8 cellular contexts compared by ENCODE assay signal in the genomic region with DNA sequence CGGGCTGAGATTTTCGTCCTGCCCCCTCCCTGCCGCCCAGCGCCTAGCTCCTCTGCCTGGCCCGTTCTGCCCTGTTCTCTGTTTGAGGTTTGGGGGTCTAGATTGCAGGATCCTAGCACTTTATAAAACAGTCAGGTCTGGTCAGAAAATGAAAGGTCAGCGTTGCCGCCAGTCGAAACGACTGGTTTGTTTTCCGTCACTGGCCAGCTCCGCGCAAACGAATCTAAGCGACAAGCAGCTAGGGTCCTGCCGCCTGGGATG. TPM values are rescaled to one million over a fixed set of nuclear protein-coding genes. Genes with fewer than 3 reads are reported as not detected.
DNase-seq lines count a peak whose midpoint lies in the region; ATAC-seq, FAIRE-seq and TF ChIP-seq lines count a peak whose summit lies in the region.

No MANE protein-coding gene starts in this region.

- H3K27me3 Mint-ChIP-seq in activated T-cell treated with anti-CD3 and anti-CD28 coated beads, Interleukin-2, amount 50 U/mL, for 72 hours (ENCODE audit: low read depth): no peaks in the 10 kb centered on the region

- intact Hi-C loops in GM12878 (cut with micrococcal nuclease; ENCODE audit: unreplicated experiment) (loop anchor here (5.0 kb wide), 1 partner anchor 170 kb away; no protein-coding TSS in a partner anchor), thyroid gland (cut with DNase I) (no loop called here)

- CTCF ChIA-PET in GM12878 (lab: Yijun Ruan, JAX): interaction anchor here (0.8 to 10.1 kb wide), 15 partner anchors 8 to 174 kb away, joined by 3 to 60 read pairs (median 5); no protein-coding TSS in a partner anchor

- no peak overlapping the region for H4K91ac ChIP-seq in mesenchymal stem cell (ENCODE audit: low read length)

- SMC1A ChIA-PET in GM12878 (lab: Charles Lee; ENCODE audit: uncharacterized antibody, unreplicated experiment): interaction anchor here (0.7 to 8.6 kb wide), 17 partner anchors 8 to 182 kb away, joined by 3 to 100 read pairs (median 5); no protein-coding TSS in a partner anchor

- no peak for DNase-seq in activated T-cell treated with anti-CD3 and anti-CD28 coated beads, Interleukin-2, amount 50 U/mL, for 72 hours
- no peak for DNase-seq in activated T-cell treated with anti-CD3 and anti-CD28 coated beads, Interleukin-2, amount 50 U/mL, for 1 hour
- DNase-seq in GM12878 (ENCODE audit: low read depth, low spot score): no peak
- peak; percentile 50 for DNase-seq in mesenchymal stem cell
- peak in 1 of 2 donors; percentile 13 for DNase-seq in thyroid gland
- DNase-seq in cerebellar cortex (ENCODE audit: low spot score): no peak

- no peak overlapping the region for H2BK15ac ChIP-seq in mesenchymal stem cell (ENCODE audit: low read depth, poor library complexity, severe bottlenecking)

- H2BK12ac ChIP-seq in mesenchymal stem cell (ENCODE audit: low read length in 2 of 2): no peak overlapping the region

- H4K20me1 ChIP-seq in GM12878 (ENCODE audit: control insufficient read depth, insufficient read depth): no peaks in the 10 kb centered on the region

- no peak overlapping the region for H3K18ac ChIP-seq in mesenchymal stem cell (ENCODE audit: low read depth in 1 of 2, low read length in 2 of 2)

- H3K4me3 ChIP-seq in GM12878: peak overlapping the region; percentile 93
- H3K4me3 ChIP-seq in mesenchymal stem cell (ENCODE audit: insufficient read depth in 1 of 2, low read depth in 1 of 2, low read length in 2 of 2): peak overlapping the region in 1 of 2 experiments; percentile 51
- H3K4me3 ChIP-seq in thyroid gland (replicated peaks in 1 of 3): peak overlapping the region in 2 of 3 donors; percentile 6 to 33

- H4K8ac ChIP-seq in mesenchymal stem cell (ENCODE audit: low read length): no peak overlapping the region

- no peak overlapping the region for H2BK120ac ChIP-seq in mesenchymal stem cell (ENCODE audit: low read depth, low read length)

- peak overlapping the region; percentile 89 for H3K27ac Mint-ChIP-seq in activated T-cell treated with anti-CD3 and anti-CD28 coated beads, Interleukin-2, amount 50 U/mL, for 72 hours

- H3K4me1 ChIP-seq in GM12878 (ENCODE audit: control insufficient read depth, insufficient read depth, low read length): peaks cover 10% of the 10 kb centered on the region
- H3K4me1 ChIP-seq in mesenchymal stem cell (ENCODE audit: control insufficient read depth, insufficient read depth, low read depth, low read length): peaks cover 61% of the 10 kb centered on the region
- peaks cover 47 to 68% of the 10 kb centered on the region in 2 donors for H3K4me1 ChIP-seq in thyroid gland

- H3K36me3 ChIP-seq in GM12878 (ENCODE audit: control insufficient read depth in 2 of 2, insufficient read depth in 2 of 2, low read length in 1 of 2): peaks cover 0 to 9% of the 10 kb centered on the region in 2 experiments; a peak in 2 of 4 replicates
- H3K36me3 ChIP-seq in mesenchymal stem cell (ENCODE audit: control insufficient read depth in 1 of 2, insufficient read depth in 2 of 2, low read depth in 1 of 2, low read length in 2 of 2): peaks cover 0 to 4% of the 10 kb centered on the region in 2 experiments
- H3K36me3 ChIP-seq in thyroid gland: no peaks in the 10 kb centered on the region

- H3K4ac ChIP-seq in mesenchymal stem cell (ENCODE audit: low read depth in 1 of 2, low read length in 2 of 2): no peak overlapping the region

- peak overlapping the region; percentile 76 for H3K4me2 ChIP-seq in GM12878 (ENCODE audit: control insufficient read depth, insufficient read depth)
- H3K4me2 ChIP-seq in mesenchymal stem cell (ENCODE audit: low read length, poor library complexity, severe bottlenecking): peak overlapping the region; percentile 48

- no peak overlapping the region for H3K14ac ChIP-seq in mesenchymal stem cell (ENCODE audit: low read length in 2 of 2)

- H3K4me1 Mint-ChIP-seq in activated T-cell treated with anti-CD3 and anti-CD28 coated beads, Interleukin-2, amount 50 U/mL, for 72 hours (ENCODE audit: low read depth): peaks cover 40% of the 10 kb centered on the region

- H3K23ac ChIP-seq in mesenchymal stem cell (ENCODE audit: low read length in 2 of 2): peak overlapping the region in 1 of 2 experiments; percentile 51

- no peak for TF ChIP-seq EP300 in GM12878 (IDR thresholded peaks at IDR 0.05; ENCODE audit: borderline replicate concordance in 1 of 2, control insufficient read depth in 1 of 2, low read depth in 2 of 2, low read length in 2 of 2)

- H2AK5ac ChIP-seq in mesenchymal stem cell (ENCODE audit: low read length, severe bottlenecking): no peak overlapping the region

- in situ Hi-C loops in GM12878 (cut with MboI): loop anchor here (5.0 kb wide), 1 partner anchor 105 kb away; no protein-coding TSS in a partner anchor

- peak; percentile 13 for FAIRE-seq in GM12878 (lab: Jason Lieb, UNC)

- no peaks in the 10 kb centered on the region for H3K79me1 ChIP-seq in mesenchymal stem cell (replicated peaks; ENCODE audit: low read length, poor library complexity, severe bottlenecking)

- peak overlapping the region; percentile 89 to 99 for H3K4me3 Mint-ChIP-seq in activated T-cell treated with anti-CD3 and anti-CD28 coated beads, Interleukin-2, amount 50 U/mL, for 72 hours

- TF ChIP-seq RAD21 in GM12878 (IDR thresholded peaks at IDR 0.05; ENCODE audit: insufficient read depth, low read depth, low read length): no peak

- H3K79me2 ChIP-seq in GM12878 (ENCODE audit: control insufficient read depth, insufficient read depth, low read length): no peaks in the 10 kb centered on the region

- H3K9ac ChIP-seq in GM12878 (ENCODE audit: control insufficient read depth, insufficient read depth, low read length) (peak overlapping the region; percentile 41; the same call in 1 of the 2 replicates), mesenchymal stem cell (ENCODE audit: low read length) (no peak overlapping the region)

- RAD21 ChIA-PET in GM12878 (lab: Charles Lee; ENCODE audit: unreplicated experiment): interaction anchor here (0.9 to 9.0 kb wide), 14 partner anchors 8 to 191 kb away, joined by 3 to 138 read pairs (median 4); no protein-coding TSS in a partner anchor

- no peak for ATAC-seq in activated T-cell treated with anti-CD3 and anti-CD28 coated beads, Interleukin-2, amount 50 U/mL, for 72 hours (replicated peaks in 1 of 2)
- no peak for ATAC-seq in GM12878
- no peak for ATAC-seq in GM21723 (IDR thresholded peaks at IDR 0.05; ENCODE audit: unreplicated experiment)
- ATAC-seq in HG03342 (IDR thresholded peaks at IDR 0.05; ENCODE audit: unreplicated experiment): no peak

- H3K9me3 ChIP-seq in GM12878 (replicated peaks; ENCODE audit: control insufficient read depth, insufficient read depth, low read length) (no peaks in the 10 kb centered on the region), mesenchymal stem cell (ENCODE audit: control insufficient read depth, low read length) (no peaks in the 10 kb centered on the region), thyroid gland (no peaks in the 10 kb centered on the region)

- WGBS in GM12878 (ENCODE audit: insufficient coverage, insufficient replicate concordance, low lambda C conversion rate, missing lambda C conversion rate): 33% methylated on average over 15 of the region's 15 CpGs
- WGBS in mesenchymal stem cell: under 1% methylated on average over 15 of the region's 15 CpGs
- WGBS in thyroid gland, 2 donors: 3% methylated on average over 11 to 15 of the region's 15 CpGs

- H3K36me3 Mint-ChIP-seq in activated T-cell treated with anti-CD3 and anti-CD28 coated beads, Interleukin-2, amount 50 U/mL, for 72 hours (ENCODE audit: insufficient read depth in 2 of 2): peaks cover 28 to 53% of the 10 kb centered on the region in 2 donors

- peak overlapping the region; percentile 73; the same call in 1 of the 2 replicates for H2AFZ ChIP-seq in GM12878 (ENCODE audit: control insufficient read depth, low read depth, low read length)
- no peak overlapping the region for H2AFZ ChIP-seq in mesenchymal stem cell (ENCODE audit: low read depth, low read length)

- TSS peak; percentile 16 for BruUV-seq in GM12878 (replicated peaks; lab: Mats Ljungman, UMichigan)

- no peaks in the 10 kb centered on the region for H3K27me3 ChIP-seq in GM12878 (replicated peaks in 1 of 2; ENCODE audit: control insufficient read depth in 2 of 2, insufficient read depth in 2 of 2, low read length in 1 of 2)
- H3K27me3 ChIP-seq in mesenchymal stem cell (ENCODE audit: control insufficient read depth in 1 of 2, insufficient read depth in 1 of 2, low read length in 2 of 2): peaks cover 90 to 97% of the 10 kb centered on the region in 2 experiments
- H3K27me3 ChIP-seq in thyroid gland: peaks cover 25% of the 10 kb centered on the region

- no peak overlapping the region for H2BK5ac ChIP-seq in mesenchymal stem cell (ENCODE audit: low read depth, low read length, poor library complexity, severe bottlenecking)

- TF ChIP-seq CTCF in GM12878 (IDR thresholded peaks at IDR 0.05 in 2 of 3, conservative IDR thresholded peaks at IDR 0.05 in 1 of 3; ENCODE audit: control insufficient read depth in 2 of 3, extremely low read depth in 1 of 3, insufficient read depth in 1 of 3, low read depth in 3 of 3, low read length in 3 of 3): no peak
- TF ChIP-seq CTCF in thyroid gland (IDR thresholded peaks at IDR 0.05): no peak

- POLR2A ChIA-PET in GM12878 (lab: Charles Lee): interaction anchor here (0.8 to 8.7 kb wide), 5 partner anchors 8 to 105 kb away, joined by 3 to 77 read pairs (median 4); no protein-coding TSS in a partner anchor

- H3K9me3 Mint-ChIP-seq in activated T-cell treated with anti-CD3 and anti-CD28 coated beads, Interleukin-2, amount 50 U/mL, for 72 hours: no peaks in the 10 kb centered on the region

- no peak for TF ChIP-seq POLR2A in GM12878 (IDR thresholded peaks at IDR 0.05; ENCODE audit: low read depth, low read length)
- no peak for TF ChIP-seq POLR2A in thyroid gland (IDR thresholded peaks at IDR 0.05)

- no peak overlapping the region for H3K27ac ChIP-seq in GM12878 (ENCODE audit: control insufficient read depth, insufficient read depth)
- H3K27ac ChIP-seq in mesenchymal stem cell (ENCODE audit: low read length, poor library complexity, severe bottlenecking): no peak overlapping the region
- H3K27ac ChIP-seq in thyroid gland: no peak overlapping the region

RNA-seq across cellular contexts. Expression of gene GFI1, which starts 4.4 kb away (rescaled TPM):
- 100 to 1,000 TPM in 1 of 2 donors, 10 to 100 TPM in 1; 96.5 to 117 TPM for total RNA-seq in activated T-cell treated with anti-CD3 and anti-CD28 coated beads, Interleukin-2, amount 50 U/mL, for 72 hours
- total RNA-seq in GM12878 (2013; cell fraction: nucleolus; rRNA removed): 32.5 and 37.0 TPM in 2 replicates
- total RNA-seq in GM12878 (2014; rRNA removed) (11.2 and 11.9 TPM in 2 replicates), GM12878 (2014; rRNA removed; fragmentation: Illumina TruSeq; extraction: Trizol) (7.1 and 7.3 TPM in 2 replicates), GM12878 (2021) (12.4 and 13.0 TPM in 2 replicates), thyroid gland (1 to 10 TPM in 1 of 4 donors, under 1 TPM in 3; 0.27 to 1.8 (median 0.47) TPM)
- 3.1 TPM for polyA plus RNA-seq in GM12878 (2011; ENCODE audit: low read depth)
- polyA plus RNA-seq in GM12878 (2011; rRNA removed) (14.1 and 18.3 TPM in 2 replicates), GM12878 (2014; fragmentation: Illumina TruSeq; extraction: Trizol) (6.9 and 7.1 TPM in 2 replicates), GM12878 (2014; fragmentation: Nextera tagmentation; extraction: Ambion mirVana) (1 to 10 TPM; 1.8 to 2.2 TPM), GM12878 (2014; rRNA removed) (9.5 and 11.6 TPM in 2 replicates), GM12878 (2016; fragmentation: Nextera tagmentation; extraction: Ambion mirVana) (1 to 10 TPM; 6.0 to 7.5 TPM)
- polyA plus RNA-seq in GM12878 (2011; cell fraction: cytosol; rRNA removed): 19.1 and 25.6 TPM in 2 replicates
- polyA plus RNA-seq in GM12878 (2011; cell fraction: nucleus; rRNA removed): 71.3 and 78.7 TPM in 2 replicates
- 3.7 and 5.5 TPM in 2 replicates for polyA plus RNA-seq in GM12878 (2012)
- polyA minus RNA-seq in GM12878 (2011; rRNA and poly(A)+ RNA removed): 23.6 and 29.8 TPM in 2 replicates
- polyA minus RNA-seq in GM12878 (2011; cell fraction: cytosol; rRNA and poly(A)+ RNA removed): 10.5 and 13.4 TPM in 2 replicates
- 25.0 and 43.4 TPM in 2 replicates for polyA minus RNA-seq in GM12878 (2011; cell fraction: nucleus; rRNA and poly(A)+ RNA removed)
- polyA plus RNA-seq in mesenchymal stem cell (2013, experiment 1 of 2): 0.10 TPM
- polyA plus RNA-seq in mesenchymal stem cell (2013, experiment 2 of 2): 0.05 TPM
